ENCODE assay signal across 8 cellular contexts in genomic region chr2:55616509-55617159, GRCh38. TPM values are rescaled to one million over a fixed set of nuclear protein-coding genes. Genes with fewer than 3 reads are reported as not detected.
DNase-seq lines count a peak whose midpoint lies in the region; ATAC-seq, FAIRE-seq and TF ChIP-seq lines count a peak whose summit lies in the region.

No MANE protein-coding gene starts in this region.

- H3K9me3 ChIP-seq in hepatocyte (ENCODE audit: low read depth) (no peaks in the 10 kb centered on the region), skeletal muscle satellite cell (replicated peaks; ENCODE audit: low read length) (no peaks in the 10 kb centered on the region)

- no peak for FAIRE-seq in RCC 7860 (lab: Jason Lieb, UNC)

- TF ChIP-seq CTCF in hepatocyte (IDR thresholded peaks at IDR 0.05; ENCODE audit: poor library complexity) = no peak

- peaks cover 23% of the 10 kb centered on the region for H4K20me1 ChIP-seq in hepatocyte (ENCODE audit: insufficient read depth, poor library complexity, severe bottlenecking)

- H3K4me3 ChIP-seq in hepatocyte = peak overlapping the region; percentile 83
- peak overlapping the region; percentile 83 for H3K4me3 ChIP-seq in skeletal muscle satellite cell (ENCODE audit: low read length)

- peaks cover 87% of the 10 kb centered on the region for H3K79me2 ChIP-seq in hepatocyte

- peaks cover 3% of the 10 kb centered on the region for H3K36me3 ChIP-seq in hepatocyte (replicated peaks; ENCODE audit: insufficient read depth, low read depth)
- peaks cover 22% of the 10 kb centered on the region for H3K36me3 ChIP-seq in skeletal muscle satellite cell (ENCODE audit: insufficient read depth, low read length)

- ATAC-seq in GM21360 (IDR thresholded peaks at IDR 0.05; ENCODE audit: unreplicated experiment) = peak; percentile 13

- no peaks in the 10 kb centered on the region for H3K9me2 ChIP-seq in hepatocyte (replicated peaks; ENCODE audit: insufficient read depth)

- H3K9ac ChIP-seq in skeletal muscle satellite cell (ENCODE audit: low read depth, low read length) = peak overlapping the region; percentile 98

- peaks cover 11% of the 10 kb centered on the region for H3K4me1 ChIP-seq in hepatocyte (ENCODE audit: insufficient read depth)
- peaks cover 12% of the 10 kb centered on the region for H3K4me1 ChIP-seq in skeletal muscle satellite cell (ENCODE audit: control insufficient read depth, insufficient read depth, low read length)

- H3K4me2 ChIP-seq in hepatocyte (peak overlapping the region; percentile 87), skeletal muscle satellite cell (ENCODE audit: low read length) (peak overlapping the region; percentile 81)

- H2AFZ ChIP-seq in hepatocyte = peak overlapping the region; percentile 73

- H3K27ac ChIP-seq in angular gyrus (ENCODE audit: low read depth, low read length) (peak overlapping the region; percentile 98), hepatocyte (peak overlapping the region; percentile 97)

- 1% methylated on average over 23 of the region's 23 CpGs for WGBS in hepatocyte (ENCODE audit: low lambda C conversion rate, missing lambda C conversion rate)

- no peaks in the 10 kb centered on the region for H3K27me3 ChIP-seq in hepatocyte
- no peaks in the 10 kb centered on the region for H3K27me3 ChIP-seq in skeletal muscle satellite cell (ENCODE audit: control insufficient read depth, insufficient read depth, low read length)

- peak; percentile 33 for DNase-seq in DMS153 (lab: John Stamatoyannopoulos, UW)
- DNase-seq in HT-29 (ENCODE audit: low spot score) = peak; percentile 79
- peak; percentile 72 for DNase-seq in RCC 7860 (ENCODE audit: low spot score)
- DNase-seq in hepatocyte (ENCODE audit: low spot score) = peak; percentile 74
- no peak for DNase-seq in epidermal melanocyte (ENCODE audit: insufficient read length, low spot score)

RNA-seq across cellular contexts. Expression of gene PPP4R3B, which starts 0.8 kb away (rescaled TPM):
- 25.5 and 26.8 TPM in 2 replicates for total RNA-seq in HT-29 (2014; rRNA removed; shearing (Covaris generic))
- 54.0 and 54.3 TPM in 2 replicates for total RNA-seq in hepatocyte
- 29.6 and 30.1 TPM in 2 replicates for polyA plus RNA-seq in hepatocyte
- 34.1 and 38.0 TPM in 2 replicates for total RNA-seq in skeletal muscle satellite cell (2012; rRNA removed)
